Comparison of ENCODE assay signal across 17 cellular contexts in genomic region chr4:98625399-98625798, GRCh38. TPM values are rescaled to one million over a fixed set of nuclear protein-coding genes. Genes with fewer than 3 reads are reported as not detected.
DNase-seq lines count a peak whose midpoint lies in the region; ATAC-seq and TF ChIP-seq lines count a peak whose summit lies in the region.
"Had no signal": no experiment of that assay in that cellular context is flagged by ENCODE, and none has a peak within 500 bp of the region (broad histone marks: within the 10 kb centered on the region; RNA-seq: fewer than 3 reads in every experiment).

No MANE protein-coding gene starts in this region.

- no peak for ATAC-seq in stimulated activated naive CD8-positive, alpha-beta T cell treated with anti-CD3 and anti-CD28 coated beads, Interleukin-15, Interleukin-2, amounts not matched to agents 100 U/mL and 50 U/mL, for 24 hours
- ATAC-seq in activated T-helper 17 cell treated with anti-CD3 and anti-CD28 coated beads, Interleukin-2, amount 50 U/mL, for 72 hours (replicated peaks), result no peak
- ATAC-seq in foreskin keratinocyte, result no peak
- ATAC-seq in HG02610 (IDR thresholded peaks at IDR 0.05; ENCODE audit: unreplicated experiment), result no peak

- H3K27me3 ChIP-seq in foreskin keratinocyte (no peaks in the 10 kb centered on the region), HAP-1 (ENCODE audit: low read depth) (peaks cover 24% of the 10 kb centered on the region)
- H3K27me3 ChIP-seq: brain microvascular endothelial cell, left lung had no signal

- H3K36me3 Mint-ChIP-seq in stimulated activated naive CD8-positive, alpha-beta T cell treated with anti-CD3 and anti-CD28 coated beads, Interleukin-15, Interleukin-2, amounts not matched to agents 100 ng/mL and 50 ng/mL, for 24 hours (ENCODE audit: low read depth), result no peaks in the 10 kb centered on the region
- no peaks in the 10 kb centered on the region for H3K36me3 Mint-ChIP-seq in activated T-helper 17 cell treated with anti-CD3 and anti-CD28 coated beads, Interleukin-2, amount 50 U/mL, for 72 hours (ENCODE audit: low read depth)
- H3K36me3 Mint-ChIP-seq: activated naive CD4-positive, alpha-beta T cell treated with anti-CD3 and anti-CD28 coated beads, Interleukin-2, amount 50 U/mL, for 72 hours had no signal

- no peak overlapping the region for H3K4me3 ChIP-seq in HAP-1
- H3K4me3 ChIP-seq: left lung had no signal

- no peaks in the 10 kb centered on the region for H3K27me3 Mint-ChIP-seq in stimulated activated naive CD8-positive, alpha-beta T cell treated with anti-CD3 and anti-CD28 coated beads, Interleukin-15, Interleukin-2, amounts not matched to agents 100 ng/mL and 50 ng/mL, for 24 hours
- H3K27me3 Mint-ChIP-seq in activated T-helper 17 cell treated with anti-CD3 and anti-CD28 coated beads, Interleukin-2, amount 50 U/mL, for 72 hours, result no peaks in the 10 kb centered on the region

- no peaks in the 10 kb centered on the region for H3K9me3 Mint-ChIP-seq in stimulated activated naive CD8-positive, alpha-beta T cell treated with anti-CD3 and anti-CD28 coated beads, Interleukin-15, Interleukin-2, amounts not matched to agents 100 ng/mL and 50 ng/mL, for 24 hours
- H3K9me3 Mint-ChIP-seq in activated T-helper 17 cell treated with anti-CD3 and anti-CD28 coated beads, Interleukin-2, amount 50 U/mL, for 72 hours, result no peaks in the 10 kb centered on the region
- H3K9me3 Mint-ChIP-seq: activated naive CD4-positive, alpha-beta T cell treated with anti-CD3 and anti-CD28 coated beads, Interleukin-2, amount 50 U/mL, for 72 hours had no signal

- H3K27ac ChIP-seq in foreskin keratinocyte, result peak overlapping the region; percentile 43

- no peak for TF ChIP-seq CTCF in foreskin keratinocyte (conservative IDR thresholded peaks at IDR 0.05)

- no peaks in the 10 kb centered on the region for H3K36me3 ChIP-seq in HAP-1 (replicated peaks)
- H3K36me3 ChIP-seq: brain microvascular endothelial cell, left lung had no signal

- H3K4me1 ChIP-seq in foreskin keratinocyte (peaks cover 48% of the 10 kb centered on the region), HAP-1 (peaks cover 10% of the 10 kb centered on the region)

- in situ Hi-C loops in HAP-1 (cut with MboI; ENCODE audit: low sequenced_read_pairs), result no loop called here

- peaks cover 61% of the 10 kb centered on the region for H3K4me1 Mint-ChIP-seq in stimulated activated naive CD8-positive, alpha-beta T cell treated with anti-CD3 and anti-CD28 coated beads, Interleukin-15, Interleukin-2, amounts not matched to agents 100 ng/mL and 50 ng/mL, for 24 hours (ENCODE audit: low read depth)
- peaks cover 43% of the 10 kb centered on the region for H3K4me1 Mint-ChIP-seq in activated T-helper 17 cell treated with anti-CD3 and anti-CD28 coated beads, Interleukin-2, amount 50 U/mL, for 72 hours

- peak overlapping the region; percentile 45 for H3K4me3 Mint-ChIP-seq in stimulated activated naive CD8-positive, alpha-beta T cell treated with anti-CD3 and anti-CD28 coated beads, Interleukin-15, Interleukin-2, amounts not matched to agents 100 ng/mL and 50 ng/mL, for 24 hours
- peak overlapping the region; percentile 55 for H3K4me3 Mint-ChIP-seq in activated T-helper 17 cell treated with anti-CD3 and anti-CD28 coated beads, Interleukin-2, amount 50 U/mL, for 72 hours

- peaks cover 3% of the 10 kb centered on the region; the same call in 1 of the 2 replicates for H3K9me3 ChIP-seq in HAP-1
- H3K9me3 ChIP-seq: left lung had no signal

- peak overlapping the region; percentile 53 for H3K27ac Mint-ChIP-seq in stimulated activated naive CD8-positive, alpha-beta T cell treated with anti-CD3 and anti-CD28 coated beads, Interleukin-15, Interleukin-2, amounts not matched to agents 100 ng/mL and 50 ng/mL, for 24 hours
- peak overlapping the region; percentile 33 for H3K27ac Mint-ChIP-seq in activated T-helper 17 cell treated with anti-CD3 and anti-CD28 coated beads, Interleukin-2, amount 50 U/mL, for 72 hours

- no peak for DNase-seq in stimulated activated naive CD8-positive, alpha-beta T cell treated with anti-CD3 and anti-CD28 coated beads, Interleukin-15, Interleukin-2, amounts not matched to agents 100 U/mL and 50 U/mL, for 24 hours
- DNase-seq in foreskin keratinocyte, result no peak
- no peak for DNase-seq in A172 (ENCODE audit: low spot score)
- no peak for DNase-seq in HAP-1 (ENCODE audit: low spot score in 2 of 2)
- DNase-seq in HK-2 (ENCODE audit: unreplicated experiment), result no peak
- DNase-seq: activated CD4-positive, alpha-beta T cell treated with anti-CD3 and anti-CD28 coated beads, Interleukin-2, amount 50 U/mL, for 1 hour; brain microvascular endothelial cell; KG1; left lung; NCI-H1092; NCI-H2029 treated with DMSO at 0.1 percent for 48 hours; retina; stimulated activated CD4-positive, alpha-beta T cell treated with anti-CD3 and anti-CD28 coated beads, Interleukin-12 subunit alpha, Interleukin-12 subunit beta, amount 100 ng/mL, for 4 hours had no signal

RNA-seq across cellular contexts. Expression of gene TSPAN5, which starts 33.0 kb away (rescaled TPM):
- total RNA-seq in activated T-helper 17 cell treated with anti-CD3 and anti-CD28 coated beads, Interleukin-2, amount 50 U/mL, for 72 hours, result 10 to 100 TPM; 17.8 to 19.0 TPM
- total RNA-seq in foreskin keratinocyte, result 46.6 and 51.9 TPM in 2 replicates
- 31.7 and 32.7 TPM in 2 replicates for polyA plus RNA-seq in foreskin keratinocyte
- total RNA-seq in A172 (2014; rRNA removed; shearing (Covaris generic)), result 8.8 and 18.4 TPM in 2 replicates
